ENCODE assay signal across 19 cellular contexts in the genomic region with DNA sequence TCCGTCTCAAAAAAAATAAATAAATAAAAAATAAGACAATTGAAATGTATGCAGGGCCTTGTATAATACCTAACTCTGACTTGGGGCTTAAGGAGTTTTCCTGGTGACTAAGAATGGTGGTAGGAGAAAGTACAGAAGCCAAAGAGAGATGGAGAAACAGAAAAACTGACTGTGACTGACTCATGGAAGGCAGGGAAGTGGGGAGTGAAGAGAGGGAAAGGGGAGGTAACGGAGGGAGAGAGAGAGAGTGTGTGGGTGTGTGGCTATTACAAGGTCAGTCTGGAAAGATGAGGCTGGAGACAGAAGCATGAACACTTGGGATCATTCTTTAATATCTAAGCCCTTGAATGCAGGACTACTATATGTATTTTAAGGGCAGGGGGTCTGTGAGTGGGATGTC. TPM values are rescaled to one million over a fixed set of nuclear protein-coding genes. Genes with fewer than 3 reads are reported as not detected.
DNase-seq lines count a peak whose midpoint lies in the region; ATAC-seq, FAIRE-seq and TF ChIP-seq lines count a peak whose summit lies in the region.
"Had no signal": no experiment of that assay in that cellular context is flagged by ENCODE, and none has a peak within 500 bp of the region (broad histone marks: within the 10 kb centered on the region; RNA-seq: fewer than 3 reads in every experiment).

No MANE protein-coding gene starts in this region.

- no peak overlapping the region for H3K4me2 ChIP-seq in mammary epithelial cell (ENCODE audit: insufficient read depth, low read depth, low read length)
- H3K4me2 ChIP-seq in astrocyte (ENCODE audit: low read length), result no peak overlapping the region

- no peak overlapping the region for H3K9ac ChIP-seq in mammary epithelial cell (ENCODE audit: insufficient read depth, low read length)
- H3K9ac ChIP-seq in astrocyte (ENCODE audit: low read length), result no peak overlapping the region

- FAIRE-seq in astrocyte (lab: Jason Lieb, UNC) (no peak), small intestine (lab: Jason Lieb, UNC) (no peak)
- FAIRE-seq: D721Med had no signal

- peaks cover 6% of the 10 kb centered on the region for H3K4me1 Mint-ChIP-seq in astrocyte (ENCODE audit: low read depth, unreplicated experiment)
- no peaks in the 10 kb centered on the region for H3K4me1 Mint-ChIP-seq in T-helper 2 cell treated with Interferon-gamma antibody and Interleukin-4, amounts not matched to agents 5 μg/mL and 100 μg/mL, for 36 hours (ENCODE audit: low read depth)
- H3K4me1 Mint-ChIP-seq: CD4-positive, CD25-positive, alpha-beta regulatory T cell had no signal

- H3K4me3 Mint-ChIP-seq in astrocyte (ENCODE audit: unreplicated experiment), result no peak overlapping the region
- no peak overlapping the region for H3K4me3 Mint-ChIP-seq in T-helper 2 cell treated with Interferon-gamma antibody and Interleukin-4, amounts not matched to agents 5 μg/mL and 100 μg/mL, for 36 hours
- H3K4me3 Mint-ChIP-seq: CD4-positive, CD25-positive, alpha-beta regulatory T cell had no signal

- intact Hi-C loops in mammary epithelial cell (cut with micrococcal nuclease), result no loop called here
- intact Hi-C loops in breast epithelium (cut with DNase I; ENCODE audit: low total_unique reads), result loop anchor here (2.0 to 5.0 kb wide), 2 partner anchors 52 to 799 kb away; no protein-coding TSS in a partner anchor
- intact Hi-C loops in left cardiac atrium (cut with DNase I), result no loop called here

- peaks cover 2% of the 10 kb centered on the region for H3K36me3 Mint-ChIP-seq in astrocyte (ENCODE audit: low read depth, unreplicated experiment)
- no peaks in the 10 kb centered on the region for H3K36me3 Mint-ChIP-seq in T-helper 2 cell treated with Interferon-gamma antibody and Interleukin-4, amounts not matched to agents 5 μg/mL and 100 μg/mL, for 36 hours (ENCODE audit: low read depth)
- H3K36me3 Mint-ChIP-seq: CD4-positive, CD25-positive, alpha-beta regulatory T cell had no signal

- H3K36me3 ChIP-seq in mammary epithelial cell (ENCODE audit: insufficient read depth, low read length), result no peaks in the 10 kb centered on the region
- H3K36me3 ChIP-seq in breast epithelium, result no peaks in the 10 kb centered on the region
- H3K36me3 ChIP-seq in astrocyte (ENCODE audit: insufficient read depth, low read length), result no peaks in the 10 kb centered on the region
- H3K36me3 ChIP-seq in small intestine (ENCODE audit: control insufficient read depth in 2 of 2, insufficient read depth in 2 of 2, low read length in 2 of 2), result no peaks in the 10 kb centered on the region
- H3K36me3 ChIP-seq: SJCRH30 had no signal

- H3K9me3 Mint-ChIP-seq in astrocyte (ENCODE audit: unreplicated experiment), result no peaks in the 10 kb centered on the region
- H3K9me3 Mint-ChIP-seq in T-helper 2 cell treated with Interferon-gamma antibody and Interleukin-4, amounts not matched to agents 5 μg/mL and 100 μg/mL, for 36 hours, result no peaks in the 10 kb centered on the region
- H3K9me3 Mint-ChIP-seq: CD4-positive, CD25-positive, alpha-beta regulatory T cell had no signal

- H3K27me3 ChIP-seq in mammary epithelial cell (ENCODE audit: insufficient read depth, low read length), result no peaks in the 10 kb centered on the region
- H3K27me3 ChIP-seq in breast epithelium, result no peaks in the 10 kb centered on the region
- no peaks in the 10 kb centered on the region for H3K27me3 ChIP-seq in astrocyte (ENCODE audit: insufficient read depth, low read length)
- H3K27me3 ChIP-seq in foreskin keratinocyte, result no peaks in the 10 kb centered on the region
- H3K27me3 ChIP-seq in small intestine (ENCODE audit: control insufficient read depth in 2 of 2, insufficient read depth in 2 of 2, low read length in 2 of 2), result no peaks in the 10 kb centered on the region
- H3K27me3 ChIP-seq: SJCRH30 had no signal

- no peak for TF ChIP-seq POLR2A in breast epithelium (IDR thresholded peaks at IDR 0.05)

- H2AFZ ChIP-seq in mammary epithelial cell (ENCODE audit: low read depth, low read length), result no peak overlapping the region
- no peak overlapping the region for H2AFZ ChIP-seq in astrocyte (ENCODE audit: low read depth, low read length)

- no TSS peak for BruUV-seq in mammary epithelial cell (replicated peaks; lab: Mats Ljungman, UMichigan)

- ATAC-seq in foreskin keratinocyte (peak; percentile 16), left cardiac atrium (no peak)

- H3K9me3 ChIP-seq in mammary epithelial cell (replicated peaks; ENCODE audit: insufficient read depth, low read length) (no peaks in the 10 kb centered on the region), breast epithelium (no peaks in the 10 kb centered on the region), astrocyte (ENCODE audit: insufficient read depth, low read depth, low read length) (no peaks in the 10 kb centered on the region), small intestine (ENCODE audit: control insufficient read depth, low read depth) (no peaks in the 10 kb centered on the region)
- H3K9me3 ChIP-seq: SJCRH30 had no signal

- H3K27ac ChIP-seq in mammary epithelial cell (ENCODE audit: insufficient read depth, low read depth, low read length) (no peak overlapping the region), breast epithelium (peak overlapping the region in 1 of 2 donors; percentile 43), astrocyte (ENCODE audit: low read depth, low read length) (no peak overlapping the region), foreskin keratinocyte (no peak overlapping the region), small intestine (ENCODE audit: low read depth in 1 of 2, low read length in 1 of 2) (no peak overlapping the region)
- H3K27ac ChIP-seq: 22Rv1, RWPE1, SJCRH30 had no signal

- 100% methylated on average over 1 of the region's 2 CpGs for WGBS in mammary epithelial cell (ENCODE audit: low coverage, missing lambda C conversion rate)
- WGBS in small intestine, 3 donors, result 70 to 89% (median 82%) methylated on average over 2 of the region's 2 CpGs

- CTCF ChIA-PET in mammary epithelial cell (lab: Charles Lee; ENCODE audit: low non-redundant PET), result no interaction called here

- DNase-seq in mammary epithelial cell (peak; percentile 48), breast epithelium (ENCODE audit: low spot score in 2 of 2) (no peak), astrocyte (ENCODE audit: low read depth) (peak; percentile 33), foreskin keratinocyte (no peak), left cardiac atrium (no peak), small intestine (no peak), CD1c-positive myeloid dendritic cell (ENCODE audit: extremely low spot score) (no peak)
- no peak for DNase-seq in T-helper 2 cell treated with Interferon-gamma antibody and Interleukin-4, amounts not matched to agents 5 μg/mL and 100 μg/mL, for 36 hours (ENCODE audit: low spot score)
- DNase-seq: CD4-positive, CD25-positive, alpha-beta regulatory T cell; DND-41; HCEC 1CT; KBM-7; NCI-H1092 treated with DMSO at 0.1 percent for 48 hours; NCI-H1694 treated with DMSO at 0.1 percent for 48 hours; NCI-H446; SJCRH30 had no signal

- H3K27me3 Mint-ChIP-seq in astrocyte (ENCODE audit: low read depth, unreplicated experiment), result peaks cover 5% of the 10 kb centered on the region
- peaks cover 7% of the 10 kb centered on the region for H3K27me3 Mint-ChIP-seq in T-helper 2 cell treated with Interferon-gamma antibody and Interleukin-4, amounts not matched to agents 5 μg/mL and 100 μg/mL, for 36 hours (ENCODE audit: low read depth)

- H4K20me1 ChIP-seq in mammary epithelial cell (ENCODE audit: insufficient read depth, low read length) (no peaks in the 10 kb centered on the region), astrocyte (ENCODE audit: insufficient read depth, low read length) (no peaks in the 10 kb centered on the region)

- H3K4me1 ChIP-seq in mammary epithelial cell (ENCODE audit: insufficient read depth, low read length) (no peaks in the 10 kb centered on the region), breast epithelium (no peaks in the 10 kb centered on the region), astrocyte (ENCODE audit: insufficient read depth, low read length) (no peaks in the 10 kb centered on the region), foreskin keratinocyte (no peaks in the 10 kb centered on the region), small intestine (ENCODE audit: control insufficient read depth in 2 of 2, insufficient read depth in 1 of 2, low read depth in 1 of 2, low read length in 1 of 2) (no peaks in the 10 kb centered on the region)
- H3K4me1 ChIP-seq: SJCRH30 had no signal

- dilution Hi-C loops in mammary epithelial cell (cut with HindIII; ENCODE audit: low sequenced_read_pairs), result no loop called here

- TF ChIP-seq CTCF in mammary epithelial cell (conservative IDR thresholded peaks at IDR 0.05 in 1 of 2, IDR thresholded peaks at IDR 0.05 in 1 of 2; ENCODE audit: extremely low read depth in 1 of 2, insufficient read depth in 1 of 2, low read depth in 1 of 2, low read length in 2 of 2) (no peak), breast epithelium (IDR thresholded peaks at IDR 0.05) (no peak), astrocyte (IDR thresholded peaks at IDR 0.05; ENCODE audit: insufficient read depth, low read depth, low read length) (no peak), foreskin keratinocyte (conservative IDR thresholded peaks at IDR 0.05) (no peak)

- no peaks in the 10 kb centered on the region for H3K79me2 ChIP-seq in mammary epithelial cell (ENCODE audit: insufficient read depth, low read length)
- H3K79me2 ChIP-seq in astrocyte (ENCODE audit: insufficient read depth, low read length), result no peaks in the 10 kb centered on the region

- in situ Hi-C loops in mammary epithelial cell (cut with MboI; ENCODE audit: low sequenced_read_pairs in 2 of 2), result no loop called here

- H3K4me3 ChIP-seq in mammary epithelial cell (replicated peaks in 1 of 3; ENCODE audit: insufficient read depth in 1 of 3, low read depth in 2 of 3, low read length in 3 of 3) (no peak overlapping the region), breast epithelium (peak overlapping the region in 1 of 3 donors; percentile 8), astrocyte (ENCODE audit: insufficient read depth, low read depth, low read length) (no peak overlapping the region), small intestine (ENCODE audit: low read depth in 1 of 2, low read length in 2 of 2) (no peak overlapping the region)
- H3K4me3 ChIP-seq: SJCRH30 had no signal

- H3K27ac Mint-ChIP-seq in astrocyte (ENCODE audit: unreplicated experiment), result no peak overlapping the region
- no peak overlapping the region for H3K27ac Mint-ChIP-seq in T-helper 2 cell treated with Interferon-gamma antibody and Interleukin-4, amounts not matched to agents 5 μg/mL and 100 μg/mL, for 36 hours

RNA-seq across cellular contexts. Expression of a gene that starts 38.5 kb away (rescaled TPM):
- total RNA-seq in mammary epithelial cell (10 to 100 TPM in 1 of 2 donors, 1 to 10 TPM in 1; 8.8 to 11.7 TPM), breast epithelium (10 to 100 TPM; 13.9 to 20.9 (median 15.4) TPM), astrocyte (10.2 and 13.1 TPM in 2 replicates), foreskin keratinocyte (12.0 and 12.2 TPM in 2 replicates), left cardiac atrium (10 to 100 TPM; 10.3 to 12.6 TPM)
- polyA plus RNA-seq in mammary epithelial cell (5.6 TPM), foreskin keratinocyte (4.0 and 5.1 TPM in 2 replicates), small intestine (1 to 10 TPM; 7.3 to 9.4 (median 7.4) TPM)
- 0.47 TPM for polyA minus RNA-seq in mammary epithelial cell

Comparison
In these comparisons a context has a peak if more than half of its experiments do, and no peak if none do; other contexts are left out.
1. DNase-seq: peak in mammary epithelial cell (single experiment) and astrocyte (single experiment); none in breast epithelium (0 of 2), foreskin keratinocyte (0 of 2), T-helper 2 cell treated with Interferon-gamma antibody and Interleukin-4, amounts not matched to agents 5 μg/mL and 100 μg/mL, for 36 hours (single experiment), left cardiac atrium (single experiment), small intestine (single experiment) and CD1c-positive myeloid dendritic cell (single experiment).